ENCODE assay signal across 9 cellular contexts in genomic region chr19:39174142-39174541, GRCh38. TPM values are rescaled to one million over a fixed set of nuclear protein-coding genes. Genes with fewer than 3 reads are reported as not detected.
"Had no signal": no experiment of that assay in that cellular context is flagged by ENCODE, and none has a peak within 500 bp of the region (broad histone marks: within the 10 kb centered on the region; RNA-seq: fewer than 3 reads in every experiment).

No MANE protein-coding gene starts in this region.

- H3K4me3 ChIP-seq: GM23338, HAP-1, K562 had no signal

- H3K4me1 ChIP-seq: HAP-1 had no signal

- ATAC-seq: GM23338, HCT116, K562 had no signal

- H3K4me2 ChIP-seq: GM23338 had no signal

- H3K4me3 Mint-ChIP-seq: GM23338 had no signal

- DNase-seq: H7, IMR-90, KG1 had no signal

- H3K9me3 ChIP-seq: HAP-1 had no signal

- H3K27ac Mint-ChIP-seq: GM23338 had no signal

- H2AFZ ChIP-seq: GM23338 had no signal

- H3K9me3 Mint-ChIP-seq: GM23338 had no signal

- FAIRE-seq: K562 had no signal

RNA-seq across cellular contexts. Expression of gene NCCRP1, which starts 22.6 kb away (rescaled TPM):
- total RNA-seq: H4, H7, HT-29, IMR-90, K562 had no signal
- polyA plus RNA-seq: IMR-90 had no signal

RNA-seq across cellular contexts. Expression of gene SYCN, which starts 29.9 kb away (rescaled TPM):
- total RNA-seq: GM23338, H4, H7, HT-29, IMR-90, K562 had no signal
- polyA plus RNA-seq: GM23338, IMR-90, K562 had no signal
